In the genomic region with DNA sequence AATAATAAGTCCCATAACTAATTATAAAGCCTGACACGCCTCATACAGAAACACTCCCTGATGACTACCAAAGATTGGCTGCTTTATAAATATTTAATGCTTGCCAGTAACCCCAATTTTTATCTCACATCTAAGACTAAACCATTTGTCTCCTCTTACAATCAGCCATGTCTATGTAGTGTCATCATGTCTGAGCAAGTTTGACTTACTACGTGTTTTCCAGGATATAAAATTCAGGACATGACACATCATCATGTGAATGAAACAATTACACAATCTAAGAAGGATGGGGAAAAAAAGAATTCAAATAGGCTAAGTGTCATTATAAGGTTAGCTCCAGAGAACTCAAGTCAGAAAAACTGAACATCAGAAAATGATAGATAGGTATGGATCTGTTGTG, we compare ENCODE assay signal across 15 cellular contexts.
DNase-seq lines count a peak whose midpoint lies in the region; ATAC-seq, FAIRE-seq and TF ChIP-seq lines count a peak whose summit lies in the region.
"Had no signal": no experiment of that assay in that cellular context is flagged by ENCODE, and none has a peak within 500 bp of the region (broad histone marks: within the 10 kb centered on the region; RNA-seq: fewer than 3 reads in every experiment).

No MANE protein-coding gene starts in this region.

- ATAC-seq in heart left ventricle (peak; percentile 71 to 88 (median 82)), upper lobe of left lung (ENCODE audit: low FRiP score in 2 of 2) (peak in 1 of 2 donors; percentile 77)
- ATAC-seq: WTC11 had no signal

- TF ChIP-seq EP300 in upper lobe of left lung (IDR thresholded peaks at IDR 0.05): peak in 3 of 4 donors; percentile 24 to 89 (median 76)

- H3K9me3 ChIP-seq in breast epithelium (no peaks in the 10 kb centered on the region), heart left ventricle (no peaks in the 10 kb centered on the region), upper lobe of left lung (no peaks in the 10 kb centered on the region)
- H3K9me3 ChIP-seq: SJSA1 had no signal

- TF ChIP-seq POLR2A in breast epithelium (IDR thresholded peaks at IDR 0.05) (no peak), heart left ventricle (IDR thresholded peaks at IDR 0.05) (no peak), upper lobe of left lung (IDR thresholded peaks at IDR 0.05) (no peak)

- FAIRE-seq in urothelium cell line (lab: Jason Lieb, UNC): no peak
- FAIRE-seq: A204.1, small intestine had no signal

- CTCF ChIA-PET in MCF 10A (lab: Yijun Ruan, JAX): interaction anchor here (0.5 to 1.2 kb wide), 2 partner anchors 212 to 306 kb away, joined by 3 read pairs; no protein-coding TSS in a partner anchor

- H3K4me1 Mint-ChIP-seq in MCF 10A (ENCODE audit: insufficient read depth, unreplicated experiment): peaks cover 25% of the 10 kb centered on the region
- H3K4me1 Mint-ChIP-seq in nephron progenitor cell: peaks cover 29% of the 10 kb centered on the region

- peak overlapping the region; percentile 22 for H3K4me3 Mint-ChIP-seq in MCF 10A (ENCODE audit: unreplicated experiment)
- H3K4me3 Mint-ChIP-seq in nephron progenitor cell: no peak overlapping the region
- H3K4me3 Mint-ChIP-seq: nephron, WTC11 had no signal

- BruUV-seq in MCF 10A (replicated peaks; lab: Mats Ljungman, UMichigan): no TSS peak

- H3K4me1 ChIP-seq in breast epithelium (no peaks in the 10 kb centered on the region), heart left ventricle (peaks cover 0 to 33% (median 10%) of the 10 kb centered on the region in 12 donors), upper lobe of left lung (peaks cover 2 to 16% (median 6%) of the 10 kb centered on the region in 4 donors)
- H3K4me1 ChIP-seq: SJSA1 had no signal

- H3K27me3 ChIP-seq in breast epithelium (no peaks in the 10 kb centered on the region), heart left ventricle (no peaks in the 10 kb centered on the region), upper lobe of left lung (no peaks in the 10 kb centered on the region)

- no peaks in the 10 kb centered on the region for H3K27me3 Mint-ChIP-seq in MCF 10A (ENCODE audit: insufficient read depth, unreplicated experiment)
- peaks cover 1% of the 10 kb centered on the region for H3K27me3 Mint-ChIP-seq in nephron progenitor cell (ENCODE audit: low read depth, poor library complexity)

- H3K36me3 ChIP-seq in breast epithelium (no peaks in the 10 kb centered on the region), heart left ventricle (no peaks in the 10 kb centered on the region), upper lobe of left lung (no peaks in the 10 kb centered on the region)
- H3K36me3 ChIP-seq: SJSA1 had no signal

- H3K4me3 ChIP-seq in breast epithelium: no peak overlapping the region
- H3K4me3 ChIP-seq in choroid plexus epithelial cell (ENCODE audit: low read depth, low read length): no peak overlapping the region
- H3K4me3 ChIP-seq in heart left ventricle: no peak overlapping the region
- H3K4me3 ChIP-seq in upper lobe of left lung: no peak overlapping the region
- H3K4me3 ChIP-seq: SJSA1 had no signal

- H3K9me3 Mint-ChIP-seq in MCF 10A (ENCODE audit: unreplicated experiment): no peaks in the 10 kb centered on the region
- H3K9me3 Mint-ChIP-seq in nephron progenitor cell: no peaks in the 10 kb centered on the region
- H3K9me3 Mint-ChIP-seq: nephron, WTC11 had no signal

- H3K36me3 Mint-ChIP-seq in MCF 10A (ENCODE audit: insufficient read depth, unreplicated experiment) (no peaks in the 10 kb centered on the region), nephron progenitor cell (ENCODE audit: low read depth) (no peaks in the 10 kb centered on the region)
- H3K36me3 Mint-ChIP-seq: WTC11 had no signal

- TF ChIP-seq CTCF in MCF 10A (IDR thresholded peaks at IDR 0.05; ENCODE audit: unreplicated experiment) (no peak), breast epithelium (IDR thresholded peaks at IDR 0.05) (no peak), choroid plexus epithelial cell (conservative IDR thresholded peaks at IDR 0.05; ENCODE audit: low read depth, low read length) (no peak), heart left ventricle (IDR thresholded peaks at IDR 0.05) (no peak), upper lobe of left lung (IDR thresholded peaks at IDR 0.05) (no peak), nephron progenitor cell (IDR thresholded peaks at IDR 0.05) (no peak)

- DNase-seq in MCF 10A (ENCODE audit: unreplicated experiment) (peak; percentile 80), breast epithelium (ENCODE audit: low spot score in 2 of 2) (no peak), choroid plexus epithelial cell (ENCODE audit: low read depth) (peak; percentile 78), heart left ventricle (no peak), upper lobe of left lung (no peak), urothelium cell line (ENCODE audit: low spot score) (no peak), nephron progenitor cell (no peak), iPS-NIHi11 (ENCODE audit: low spot score) (no peak)
- DNase-seq: activated T-cell treated with anti-CD3 and anti-CD28 coated beads for 4 hours, DMS 273 treated with DMSO at 0.1 percent for 48 hours, small intestine had no signal

- H3K27ac ChIP-seq in breast epithelium (no peak overlapping the region), heart left ventricle (peak overlapping the region in 8 of 12 donors; percentile 8 to 66 (median 44)), upper lobe of left lung (no peak overlapping the region)
- H3K27ac ChIP-seq: SJSA1 had no signal

- 64 to 70% (median 66%) methylated on average over 2 of the region's 2 CpGs for WGBS in heart left ventricle, 4 donors
- 30 to 54% methylated on average over 2 of the region's 2 CpGs for WGBS in upper lobe of left lung, 2 donors

- intact Hi-C loops in MCF 10A (cut with micrococcal nuclease): no loop called here
- intact Hi-C loops in breast epithelium (cut with DNase I; ENCODE audit: low total_unique reads): no loop called here
- intact Hi-C loops in heart left ventricle (cut with DNase I): no loop called here

- H3K27ac Mint-ChIP-seq in MCF 10A (ENCODE audit: low read depth, unreplicated experiment) (peak overlapping the region; percentile 96), nephron progenitor cell (no peak overlapping the region)
- H3K27ac Mint-ChIP-seq: WTC11 had no signal

- POLR2A ChIA-PET in MCF 10A (lab: Yijun Ruan, JAX): interaction anchor here (1.1 kb wide), 1 partner anchor 39 kb away, joined by 3 read pairs; no protein-coding TSS in a partner anchor

Comparison
In these comparisons a context has a peak if more than half of its experiments do, and no peak if none do; other contexts are left out.
1. DNase-seq: peak in MCF 10A (single experiment) and choroid plexus epithelial cell (single experiment); none in breast epithelium (0 of 2), heart left ventricle (0 of 5), upper lobe of left lung (0 of 2), urothelium cell line (single experiment), nephron progenitor cell (single experiment) and iPS-NIHi11 (single experiment).
2. H3K27ac ChIP-seq: peak in heart left ventricle (8 of 12); none in breast epithelium (0 of 2) and upper lobe of left lung (0 of 4).